In the genomic region with DNA sequence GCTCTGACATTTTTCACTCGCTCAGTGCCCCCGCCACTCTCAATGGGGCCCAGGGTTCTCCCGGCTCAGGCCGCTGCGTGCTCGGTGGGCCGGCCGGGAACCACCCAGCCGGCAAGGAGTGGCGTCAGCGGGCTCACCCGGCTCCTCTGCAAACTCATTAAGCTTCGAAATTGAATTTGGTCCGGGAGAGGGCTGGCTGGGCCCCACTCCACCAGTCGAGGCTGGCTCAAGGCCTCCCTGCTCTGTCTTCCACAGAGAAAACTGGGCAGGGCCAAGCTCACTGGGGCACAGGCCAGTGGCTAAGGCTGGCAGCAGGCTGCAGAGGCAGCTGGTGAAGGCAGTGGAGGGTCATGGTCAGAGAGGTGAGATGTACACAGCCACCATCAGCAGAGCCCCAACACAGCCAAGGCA, we compare ENCODE assay signal across 18 cellular contexts.
DNase-seq lines count a peak whose midpoint lies in the region; ATAC-seq and TF ChIP-seq lines count a peak whose summit lies in the region.
"Had no signal": no experiment of that assay in that cellular context is flagged by ENCODE, and none has a peak within 500 bp of the region (broad histone marks: within the 10 kb centered on the region; RNA-seq: fewer than 3 reads in every experiment).

No MANE protein-coding gene starts in this region.

- peak overlapping the region; percentile 74 for H3K18ac ChIP-seq in neuronal stem cell (ENCODE audit: low read length)

- no peak overlapping the region for H3K27ac Mint-ChIP-seq in CD14-positive monocyte
- H3K27ac Mint-ChIP-seq: CD4-positive, CD25-positive, alpha-beta regulatory T cell had no signal

- peaks cover 0 to 42% (median 12%) of the 10 kb centered on the region in 3 experiments for H3K27me3 ChIP-seq in neuronal stem cell (ENCODE audit: control insufficient read depth in 3 of 3, insufficient read depth in 3 of 3, low read depth in 1 of 3, low read length in 3 of 3)
- H3K27me3 ChIP-seq: Peyer's patch had no signal

- H3K4me2 ChIP-seq in neuronal stem cell (ENCODE audit: insufficient read depth, low read length, poor library complexity, severe bottlenecking): no peak overlapping the region

- no peak overlapping the region for H3K4me3 Mint-ChIP-seq in CD14-positive monocyte
- H3K4me3 Mint-ChIP-seq: CD4-positive, CD25-positive, alpha-beta regulatory T cell had no signal

- no peak overlapping the region for H2BK5ac ChIP-seq in neuronal stem cell (ENCODE audit: low read length)

- peaks cover 35 to 75% (median 43%) of the 10 kb centered on the region in 3 donors for H3K27me3 Mint-ChIP-seq in CD14-positive monocyte (ENCODE audit: low read depth in 3 of 3)

- H3K14ac ChIP-seq in neuronal stem cell (ENCODE audit: low read length): no peak overlapping the region

- H2AFZ ChIP-seq in neuronal stem cell (ENCODE audit: low read length): no peak overlapping the region

- H2BK15ac ChIP-seq in neuronal stem cell (ENCODE audit: low read length): peak overlapping the region; percentile 97

- DNase-seq in Ammon's horn (ENCODE audit: low spot score) (peak; percentile 36), NCI-H2227 treated with DMSO at 0.1 percent for 48 hours (lab: John Stamatoyannopoulos, UW) (peak; percentile 69), globus pallidus (ENCODE audit: low spot score) (peak; percentile 21), neuronal stem cell (ENCODE audit: low spot score) (no peak), kidney tubule cell (ENCODE audit: low spot score) (no peak), CD14-positive monocyte (ENCODE audit: low spot score) (no peak)
- no peak for DNase-seq in activated CD8-positive, alpha-beta memory T cell treated with anti-CD3 and anti-CD28 coated beads for 24 hours
- DNase-seq: Calu3; CD4-positive, CD25-positive, alpha-beta regulatory T cell; DMS79 treated with DMSO at 0.1 percent for 48 hours; KBM-7; NCI-H1436 treated with DMSO at 0.1 percent for 48 hours; NCI-H2081; NCI-H345; NCI-H774; Peyer's patch; SHP77 treated with DMSO at 0.1 percent for 48 hours had no signal

- no peak for TF ChIP-seq CTCF in CD14-positive monocyte (IDR thresholded peaks at IDR 0.05)

- no peaks in the 10 kb centered on the region for H3K36me3 ChIP-seq in neuronal stem cell (replicated peaks in 1 of 2; ENCODE audit: control insufficient read depth in 2 of 2, insufficient read depth in 2 of 2, low read length in 2 of 2)
- H3K36me3 ChIP-seq: Peyer's patch had no signal

- ATAC-seq in GM21423 (IDR thresholded peaks at IDR 0.05; ENCODE audit: unreplicated experiment): no peak

- peak overlapping the region; percentile 40 for H3K23ac ChIP-seq in neuronal stem cell (ENCODE audit: low read depth, low read length, poor library complexity)

- peak overlapping the region; percentile 67 for H3K9ac ChIP-seq in neuronal stem cell (ENCODE audit: low read depth, low read length, poor library complexity)

- no peak overlapping the region for H4K8ac ChIP-seq in neuronal stem cell (ENCODE audit: low read depth, low read length)

- H2BK120ac ChIP-seq in neuronal stem cell (ENCODE audit: low read depth, low read length): no peak overlapping the region

- H3K4ac ChIP-seq in neuronal stem cell (ENCODE audit: low read length): no peak overlapping the region

- H3K79me1 ChIP-seq in neuronal stem cell (ENCODE audit: low read depth, low read length): no peaks in the 10 kb centered on the region

- H3K4me1 ChIP-seq in neuronal stem cell (ENCODE audit: control insufficient read depth in 2 of 2, insufficient read depth in 1 of 2, low read depth in 1 of 2, low read length in 2 of 2): peaks cover 0 to 44% of the 10 kb centered on the region in 2 donors
- H3K4me1 ChIP-seq: Peyer's patch had no signal

- WGBS in neuronal stem cell (ENCODE audit: extremely low coverage in 2 of 2, insufficient read length in 2 of 2, insufficient replicate concordance in 1 of 2), 2 donors: no CpG with 5 or more reads among the region's 15 CpGs

- no peak overlapping the region for H4K91ac ChIP-seq in neuronal stem cell (ENCODE audit: low read depth, low read length, poor library complexity)

- H3K9me3 ChIP-seq in neuronal stem cell (replicated peaks in 1 of 2; ENCODE audit: control insufficient read depth in 2 of 2, insufficient read depth in 1 of 2, low read depth in 1 of 2, low read length in 2 of 2): no peaks in the 10 kb centered on the region
- H3K9me3 ChIP-seq: Peyer's patch had no signal

- intact Hi-C loops in CD14-positive monocyte (cut with micrococcal nuclease): no loop called here

- H3K4me3 ChIP-seq in neuronal stem cell (ENCODE audit: low read length in 2 of 2): no peak overlapping the region
- H3K4me3 ChIP-seq: Peyer's patch had no signal

- peaks cover 0 to 5% (median 0%) of the 10 kb centered on the region in 7 donors for H3K9me3 Mint-ChIP-seq in CD14-positive monocyte
- H3K9me3 Mint-ChIP-seq: CD4-positive, CD25-positive, alpha-beta regulatory T cell had no signal

- H2AK5ac ChIP-seq in neuronal stem cell (ENCODE audit: low read depth, low read length): peak overlapping the region; percentile 48

- no peaks in the 10 kb centered on the region for H3K4me1 Mint-ChIP-seq in CD14-positive monocyte

- H3K27ac ChIP-seq in neuronal stem cell (replicated peaks; ENCODE audit: low read length): no peak overlapping the region
- H3K27ac ChIP-seq: Peyer's patch had no signal

- H2BK12ac ChIP-seq in neuronal stem cell (ENCODE audit: low read length): peak overlapping the region; percentile 80

- H3K36me3 Mint-ChIP-seq in CD14-positive monocyte: no peaks in the 10 kb centered on the region
- H3K36me3 Mint-ChIP-seq: CD4-positive, CD25-positive, alpha-beta regulatory T cell had no signal

Comparison
In these comparisons a context has a peak if more than half of its experiments do, and no peak if none do; other contexts are left out.
1. DNase-seq: peak in Ammon's horn (single experiment), NCI-H2227 treated with DMSO at 0.1 percent for 48 hours (single experiment) and globus pallidus (single experiment); none in neuronal stem cell (single experiment), activated CD8-positive, alpha-beta memory T cell treated with anti-CD3 and anti-CD28 coated beads for 24 hours (single experiment), kidney tubule cell (single experiment) and CD14-positive monocyte (single experiment).